ENCODE assay signal across 39 cellular contexts in genomic region chr1:58154256-58154655, GRCh38.
"Had no signal": no experiment of that assay in that cellular context is flagged by ENCODE, and none has a peak within 500 bp of the region (broad histone marks: within the 10 kb centered on the region; RNA-seq: fewer than 3 reads in every experiment).

No MANE protein-coding gene starts in this region.

- H3K27ac ChIP-seq: adrenal gland, ascending aorta, body of pancreas, brain microvascular endothelial cell, breast epithelium, cardiac muscle cell had no signal

- ATAC-seq: activated naive CD4-positive, alpha-beta T cell treated with anti-CD3 and anti-CD28 coated beads, Interleukin-2, amount 50 U/mL, for 72 hours; activated naive CD8-positive, alpha-beta T cell treated with anti-CD3 and anti-CD28 coated beads, Interleukin-2, amount 50 U/mL, for 24 hours; activated T-cell treated with anti-CD3 and anti-CD28 coated beads, Interleukin-2, amount 50 U/mL, for 4 hours; activated T-cell treated with anti-CD3 and anti-CD28 coated beads, Interleukin-2, amount 50 U/mL, for 72 hours; activated T-helper 17 cell treated with anti-CD3 and anti-CD28 coated beads, Interleukin-2, amount 50 U/mL, for 72 hours; body of pancreas had no signal

- H3K36me3 Mint-ChIP-seq: activated naive CD4-positive, alpha-beta T cell treated with anti-CD3 and anti-CD28 coated beads, Interleukin-2, amount 10 ng/mL, durations not matched to agents 7 days and 5 days; activated naive CD4-positive, alpha-beta T cell treated with anti-CD3 and anti-CD28 coated beads, Interleukin-2, amount 50 U/mL, for 24 hours; activated naive CD4-positive, alpha-beta T cell treated with anti-CD3 and anti-CD28 coated beads, Interleukin-2, amount 50 U/mL, for 72 hours; activated naive CD8-positive, alpha-beta T cell; activated naive CD8-positive, alpha-beta T cell treated with anti-CD3 and anti-CD28 coated beads for 36 hours; activated naive CD8-positive, alpha-beta T cell treated with anti-CD3 and anti-CD28 coated beads, Interleukin-2, amount 10 ng/mL, durations not matched to agents 7 days and 5 days; brain had no signal

- H3K4me1 Mint-ChIP-seq: activated naive CD4-positive, alpha-beta T cell treated with anti-CD3 and anti-CD28 coated beads, Interleukin-2, amount 10 ng/mL, durations not matched to agents 7 days and 5 days; activated naive CD4-positive, alpha-beta T cell treated with anti-CD3 and anti-CD28 coated beads, Interleukin-2, amount 50 U/mL, for 24 hours; activated naive CD8-positive, alpha-beta T cell treated with anti-CD3 and anti-CD28 coated beads for 36 hours; activated naive CD8-positive, alpha-beta T cell treated with anti-CD3 and anti-CD28 coated beads, Interleukin-2, amount 10 ng/mL, durations not matched to agents 7 days and 5 days; activated naive CD8-positive, alpha-beta T cell treated with anti-CD3 and anti-CD28 coated beads, Interleukin-2, amount 50 U/mL, for 24 hours; activated T-helper 17 cell treated with anti-CD3 and anti-CD28 coated beads, Interleukin-2, amount 50 U/mL, for 72 hours; central memory CD8-positive, alpha-beta T cell had no signal

- H3K36me3 ChIP-seq: adrenal gland, ascending aorta, brain microvascular endothelial cell, breast epithelium, cardiac muscle cell had no signal

- H3K9me3 Mint-ChIP-seq: activated naive CD4-positive, alpha-beta T cell treated with anti-CD3 and anti-CD28 coated beads for 36 hours; activated naive CD4-positive, alpha-beta T cell treated with anti-CD3 and anti-CD28 coated beads, Interleukin-2, amount 10 ng/mL, durations not matched to agents 7 days and 5 days; activated naive CD4-positive, alpha-beta T cell treated with anti-CD3 and anti-CD28 coated beads, Interleukin-2, amount 50 U/mL, for 72 hours; activated naive CD8-positive, alpha-beta T cell treated with anti-CD3 and anti-CD28 coated beads for 36 hours; activated naive CD8-positive, alpha-beta T cell treated with anti-CD3 and anti-CD28 coated beads, Interleukin-2, amount 10 ng/mL, durations not matched to agents 7 days and 5 days; activated naive CD8-positive, alpha-beta T cell treated with anti-CD3 and anti-CD28 coated beads, Interleukin-2, amount 50 U/mL, for 24 hours; activated T-cell treated with anti-CD3 and anti-CD28 coated beads, Interleukin-2, amount 50 U/mL, for 24 hours; activated T-cell treated with anti-CD3 and anti-CD28 coated beads, Interleukin-2, amount 50 U/mL, for 4 hours; activated T-cell treated with anti-CD3 and anti-CD28 coated beads, Interleukin-2, amount 50 U/mL, for 72 hours; activated T-helper 1 cell treated with anti-CD3 and anti-CD28 coated beads, Interleukin-12 subunit alpha, Interleukin-12 subunit beta, Interleukin-2, Interleukin-4 antibody, amounts not matched to agents 30 ng/mL and 10 ng/mL and 1 ng/mL, durations not matched to agents 14 hours and 24 hours and 36 hours; activated T-helper 17 cell treated with anti-CD3 and anti-CD28 coated beads, Interleukin-2, amount 50 U/mL, for 72 hours; activated T-helper 2 cell treated with anti-CD3 and anti-CD28 coated beads, Interferon-gamma antibody, Interleukin-2, Interleukin-4, amounts not matched to agents 10 μg/mL and 5 μg/mL and 100 μg/mL, durations not matched to agents 14 hours and 24 hours and 36 hours; central memory CD8-positive, alpha-beta T cell had no signal

- H3K4me1 ChIP-seq: adrenal gland, ascending aorta, body of pancreas, breast epithelium had no signal

- H3K4me3 ChIP-seq: adrenal gland, ascending aorta, body of pancreas, breast epithelium, cardiac muscle cell had no signal

- H3K27ac Mint-ChIP-seq: activated naive CD4-positive, alpha-beta T cell treated with anti-CD3 and anti-CD28 coated beads for 36 hours; activated naive CD4-positive, alpha-beta T cell treated with anti-CD3 and anti-CD28 coated beads, Interleukin-2, amount 10 ng/mL, durations not matched to agents 7 days and 5 days; activated naive CD4-positive, alpha-beta T cell treated with anti-CD3 and anti-CD28 coated beads, Interleukin-2, amount 50 U/mL, for 24 hours; activated naive CD8-positive, alpha-beta T cell; activated naive CD8-positive, alpha-beta T cell treated with anti-CD3 and anti-CD28 coated beads for 36 hours; activated naive CD8-positive, alpha-beta T cell treated with anti-CD3 and anti-CD28 coated beads, Interleukin-2, amount 10 ng/mL, durations not matched to agents 7 days and 5 days; activated naive CD8-positive, alpha-beta T cell treated with anti-CD3 and anti-CD28 coated beads, Interleukin-2, amount 50 U/mL, for 24 hours; activated T-cell treated with anti-CD3 and anti-CD28 coated beads, Interleukin-2, amount 50 U/mL, for 24 hours; activated T-cell treated with anti-CD3 and anti-CD28 coated beads, Interleukin-2, amount 50 U/mL, for 72 hours; activated T-helper 1 cell treated with anti-CD3 and anti-CD28 coated beads, Interleukin-12 subunit alpha, Interleukin-12 subunit beta, Interleukin-2, Interleukin-4 antibody, amounts not matched to agents 30 ng/mL and 10 ng/mL and 1 ng/mL, durations not matched to agents 14 hours and 24 hours and 36 hours; activated T-helper 17 cell treated with anti-CD3 and anti-CD28 coated beads, Interleukin-2, amount 50 U/mL, for 72 hours; activated T-helper 2 cell treated with anti-CD3 and anti-CD28 coated beads, Interferon-gamma antibody, Interleukin-2, Interleukin-4, amounts not matched to agents 10 μg/mL and 5 μg/mL and 100 μg/mL, durations not matched to agents 14 hours and 24 hours and 36 hours had no signal

- FAIRE-seq: astrocyte, bronchial epithelial cell had no signal

- H3K9me3 ChIP-seq: adrenal gland, ascending aorta, body of pancreas, breast epithelium had no signal

- H3K27me3 ChIP-seq: adrenal gland, ascending aorta, body of pancreas, brain microvascular endothelial cell, breast epithelium, cardiac muscle cell had no signal

- H3K27me3 Mint-ChIP-seq: activated naive CD4-positive, alpha-beta T cell treated with anti-CD3 and anti-CD28 coated beads, Interleukin-2, amount 10 ng/mL, durations not matched to agents 7 days and 5 days; activated naive CD4-positive, alpha-beta T cell treated with anti-CD3 and anti-CD28 coated beads, Interleukin-2, amount 50 U/mL, for 24 hours; activated naive CD8-positive, alpha-beta T cell; activated naive CD8-positive, alpha-beta T cell treated with anti-CD3 and anti-CD28 coated beads for 36 hours; activated naive CD8-positive, alpha-beta T cell treated with anti-CD3 and anti-CD28 coated beads, Interleukin-2, amount 10 ng/mL, durations not matched to agents 7 days and 5 days; activated naive CD8-positive, alpha-beta T cell treated with anti-CD3 and anti-CD28 coated beads, Interleukin-2, amount 50 U/mL, for 24 hours; activated T-cell treated with anti-CD3 and anti-CD28 coated beads, Interleukin-2, amount 50 U/mL, for 24 hours; central memory CD8-positive, alpha-beta T cell had no signal

- DNase-seq: activated effector memory CD4-positive, alpha-beta T cell treated with anti-CD3 and anti-CD28 coated beads, Interleukin-2, amount 50 U/mL, for 16 hours; activated effector memory CD4-positive, alpha-beta T cell treated with Interleukin-2 at 50 U/mL for 16 hours; activated gamma-delta T cell; activated gamma-delta T cell treated with Interleukin-2 at 50 U/mL for 16 hours; activated naive CD4-positive, alpha-beta T cell; activated naive CD4-positive, alpha-beta T cell treated with anti-CD3 and anti-CD28 coated beads for 36 hours; activated naive CD4-positive, alpha-beta T cell treated with anti-CD3 and anti-CD28 coated beads, Interleukin-2, amount 10 ng/mL, durations not matched to agents 7 days and 5 days; activated naive CD4-positive, alpha-beta T cell treated with anti-CD3 and anti-CD28 coated beads, Interleukin-2, amount 50 U/mL, for 16 hours; activated naive CD4-positive, alpha-beta T cell treated with Interleukin-2 at 50 U/mL for 16 hours; activated naive CD8-positive, alpha-beta T cell treated with anti-CD3 and anti-CD28 coated beads for 36 hours; activated naive CD8-positive, alpha-beta T cell treated with anti-CD3 and anti-CD28 coated beads, Interleukin-2, amount 10 ng/mL, durations not matched to agents 7 days and 5 days; activated naive CD8-positive, alpha-beta T cell treated with anti-CD3 and anti-CD28 coated beads, Interleukin-2, amount 50 U/mL, for 24 hours; activated T-cell treated with anti-CD3 and anti-CD28 coated beads, Interleukin-2, amount 50 U/mL, for 24 hours; activated T-cell treated with anti-CD3 and anti-CD28 coated beads, Interleukin-2, amount 50 U/mL, for 4 hours; activated T-cell treated with anti-CD3 and anti-CD28 coated beads, Interleukin-2, amount 50 U/mL, for 48 hours; activated T-cell treated with anti-CD3 and anti-CD28 coated beads, Interleukin-2, amount 50 U/mL, for 72 hours; adrenal gland; amniotic stem cell; amygdala; anterior cingulate cortex; aorta; body of pancreas; brain microvascular endothelial cell; caudate nucleus; central memory CD4-positive, alpha-beta T cell; cerebellar nuclear complex had no signal

- H3K4me3 Mint-ChIP-seq: activated naive CD4-positive, alpha-beta T cell treated with anti-CD3 and anti-CD28 coated beads for 36 hours; activated naive CD4-positive, alpha-beta T cell treated with anti-CD3 and anti-CD28 coated beads, Interleukin-2, amount 10 ng/mL, durations not matched to agents 7 days and 5 days; activated naive CD4-positive, alpha-beta T cell treated with anti-CD3 and anti-CD28 coated beads, Interleukin-2, amount 50 U/mL, for 24 hours; activated naive CD8-positive, alpha-beta T cell; activated naive CD8-positive, alpha-beta T cell treated with anti-CD3 and anti-CD28 coated beads for 36 hours; activated naive CD8-positive, alpha-beta T cell treated with anti-CD3 and anti-CD28 coated beads, Interleukin-2, amount 10 ng/mL, durations not matched to agents 7 days and 5 days; activated naive CD8-positive, alpha-beta T cell treated with anti-CD3 and anti-CD28 coated beads, Interleukin-2, amount 50 U/mL, for 24 hours; activated T-cell treated with anti-CD3 and anti-CD28 coated beads, Interleukin-2, amount 50 U/mL, for 24 hours; activated T-cell treated with anti-CD3 and anti-CD28 coated beads, Interleukin-2, amount 50 U/mL, for 4 hours; activated T-cell treated with anti-CD3 and anti-CD28 coated beads, Interleukin-2, amount 50 U/mL, for 72 hours; activated T-helper 1 cell treated with anti-CD3 and anti-CD28 coated beads, Interleukin-12 subunit alpha, Interleukin-12 subunit beta, Interleukin-2, Interleukin-4 antibody, amounts not matched to agents 30 ng/mL and 10 ng/mL and 1 ng/mL, durations not matched to agents 14 hours and 24 hours and 36 hours; activated T-helper 17 cell treated with anti-CD3 and anti-CD28 coated beads, Interleukin-2, amount 50 U/mL, for 72 hours; brain; central memory CD8-positive, alpha-beta T cell had no signal
